28 cellular contexts compared by ENCODE assay signal in the genomic region with DNA sequence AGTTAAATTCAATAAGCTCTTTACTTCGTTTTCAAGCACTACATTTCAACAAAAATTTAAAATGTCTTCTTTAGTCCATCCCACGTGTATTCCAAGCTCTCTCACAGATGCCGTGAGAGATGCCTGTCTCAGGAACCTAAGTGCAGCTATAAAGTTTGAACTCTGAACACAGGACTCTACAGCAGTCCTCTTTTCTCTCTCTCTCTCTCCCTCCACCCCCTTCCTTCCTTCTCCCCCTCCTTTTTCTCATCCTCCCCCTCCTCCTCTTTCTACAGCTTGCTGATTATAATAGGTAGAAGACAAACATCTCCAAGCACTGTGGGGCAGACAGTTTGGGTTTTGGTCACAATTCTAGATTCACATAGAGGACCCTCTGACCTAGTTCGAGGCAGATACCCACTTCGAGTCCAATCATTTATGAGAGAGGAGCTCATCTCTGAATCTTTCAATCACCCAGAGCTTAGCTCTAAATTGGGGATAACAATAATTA. TPM values are rescaled to one million over a fixed set of nuclear protein-coding genes. Genes with fewer than 3 reads are reported as not detected.
"Had no signal": no experiment of that assay in that cellular context is flagged by ENCODE, and none has a peak within 500 bp of the region (broad histone marks: within the 10 kb centered on the region; RNA-seq: fewer than 3 reads in every experiment).

No MANE protein-coding gene starts in this region.

- H3K4me1 Mint-ChIP-seq: immature natural killer cell; naive B cell; natural killer cell; stimulated activated naive B cell treated with anti-CD40 and anti-IgM and Interleukin-4, amounts not matched to agents 10 μg/mL and 1 μg/mL and 100 μg/mL, for 72 hours had no signal

- H3K27ac ChIP-seq: left lung, lower lobe of right lung, ovary, right atrium auricular region, right lobe of liver, stomach, testis, thyroid gland, transverse colon, upper lobe of left lung, vagina had no signal

- DNase-seq: hippocampal formation; immature natural killer cell; kidney; left colon; left lung; lower lobe of right lung; mammary epithelial cell; mesendoderm; naive B cell; natural killer cell; nephron progenitor cell; ovary; right lobe of liver; stimulated activated CD4-positive, alpha-beta T cell treated with anti-CD3 and anti-CD28 coated beads, Interleukin-12 subunit alpha, Interleukin-12 subunit beta, amount 100 ng/mL, for 4 hours; stimulated activated CD4-positive, alpha-beta T cell treated with anti-CD3 and anti-CD28 coated beads, Interleukin-15, amount 100 ng/mL, for 24 hours; stimulated activated CD4-positive, alpha-beta T cell treated with anti-CD3 and anti-CD28 coated beads, Interleukin-2, amount 100 ng/mL, for 24 hours; stimulated activated CD4-positive, alpha-beta T cell treated with anti-CD3 and anti-CD28 coated beads, Interleukin-4, amount 100 ng/mL, for 1 hour; stimulated activated naive B cell treated with anti-CD40 and anti-IgM and Interleukin-4, amounts not matched to agents 10 μg/mL and 1 μg/mL and 100 μg/mL, for 72 hours; stimulated activated naive CD8-positive, alpha-beta T cell treated with anti-CD3 and anti-CD28 coated beads, Interleukin-15, Interleukin-2, amounts not matched to agents 100 U/mL and 50 U/mL, for 24 hours; stomach; testis; thyroid gland; transverse colon; upper lobe of left lung had no signal

- H3K4me3 Mint-ChIP-seq: immature natural killer cell; mesothelial cell of epicardium; naive B cell; natural killer cell; nephron progenitor cell; stimulated activated naive B cell treated with anti-CD40 and anti-IgM and Interleukin-4, amounts not matched to agents 10 μg/mL and 1 μg/mL and 100 μg/mL, for 72 hours had no signal

- H3K36me3 Mint-ChIP-seq: immature natural killer cell, mesothelial cell of epicardium, naive B cell, natural killer cell had no signal

- H3K4me1 ChIP-seq: left lung, lower lobe of right lung, right atrium auricular region, right lobe of liver, stomach, testis, thyroid gland, transverse colon, upper lobe of left lung, vagina had no signal

- H3K36me3 ChIP-seq: left lung, lower lobe of right lung, ovary, right atrium auricular region, right lobe of liver, stomach, thyroid gland, transverse colon, upper lobe of left lung, vagina had no signal

- ATAC-seq: left colon; left lung; lower lobe of right lung; natural killer cell; right lobe of liver; stimulated activated naive B cell treated with anti-CD40 and anti-IgM and Interleukin-4, amounts not matched to agents 10 μg/mL and 1 μg/mL and 100 μg/mL, for 72 hours; stimulated activated naive CD8-positive, alpha-beta T cell treated with anti-CD3 and anti-CD28 coated beads, Interleukin-15, Interleukin-2, amounts not matched to agents 100 U/mL and 50 U/mL, for 24 hours had no signal

- H3K4me3 ChIP-seq: left lung, lower lobe of right lung, ovary, right atrium auricular region, right lobe of liver, stomach, testis, thyroid gland, transverse colon, upper lobe of left lung, vagina had no signal

- H3K9me3 Mint-ChIP-seq: mesothelial cell of epicardium; naive B cell; natural killer cell; nephron progenitor cell; stimulated activated naive B cell treated with anti-CD40 and anti-IgM and Interleukin-4, amounts not matched to agents 10 μg/mL and 1 μg/mL and 100 μg/mL, for 72 hours had no signal

- H3K27ac Mint-ChIP-seq: immature natural killer cell; mesothelial cell of epicardium; natural killer cell; nephron progenitor cell; progenitor cell of endocrine pancreas; stimulated activated naive B cell treated with anti-CD40 and anti-IgM and Interleukin-4, amounts not matched to agents 10 μg/mL and 1 μg/mL and 100 μg/mL, for 72 hours had no signal

- H3K27me3 ChIP-seq: left lung, ovary, right atrium auricular region, right lobe of liver, stomach, testis, thyroid gland, transverse colon, upper lobe of left lung, vagina had no signal

- H3K9me3 ChIP-seq: left lung, lower lobe of right lung, ovary, right atrium auricular region, right lobe of liver, stomach, testis, thyroid gland, transverse colon, upper lobe of left lung, vagina had no signal

RNA-seq across cellular contexts. Expression of a gene that starts 31.5 kb away (rescaled TPM):
- polyA plus RNA-seq: immature natural killer cell had no signal
